ENCODE assay signal across 8 cellular contexts in the genomic region with DNA sequence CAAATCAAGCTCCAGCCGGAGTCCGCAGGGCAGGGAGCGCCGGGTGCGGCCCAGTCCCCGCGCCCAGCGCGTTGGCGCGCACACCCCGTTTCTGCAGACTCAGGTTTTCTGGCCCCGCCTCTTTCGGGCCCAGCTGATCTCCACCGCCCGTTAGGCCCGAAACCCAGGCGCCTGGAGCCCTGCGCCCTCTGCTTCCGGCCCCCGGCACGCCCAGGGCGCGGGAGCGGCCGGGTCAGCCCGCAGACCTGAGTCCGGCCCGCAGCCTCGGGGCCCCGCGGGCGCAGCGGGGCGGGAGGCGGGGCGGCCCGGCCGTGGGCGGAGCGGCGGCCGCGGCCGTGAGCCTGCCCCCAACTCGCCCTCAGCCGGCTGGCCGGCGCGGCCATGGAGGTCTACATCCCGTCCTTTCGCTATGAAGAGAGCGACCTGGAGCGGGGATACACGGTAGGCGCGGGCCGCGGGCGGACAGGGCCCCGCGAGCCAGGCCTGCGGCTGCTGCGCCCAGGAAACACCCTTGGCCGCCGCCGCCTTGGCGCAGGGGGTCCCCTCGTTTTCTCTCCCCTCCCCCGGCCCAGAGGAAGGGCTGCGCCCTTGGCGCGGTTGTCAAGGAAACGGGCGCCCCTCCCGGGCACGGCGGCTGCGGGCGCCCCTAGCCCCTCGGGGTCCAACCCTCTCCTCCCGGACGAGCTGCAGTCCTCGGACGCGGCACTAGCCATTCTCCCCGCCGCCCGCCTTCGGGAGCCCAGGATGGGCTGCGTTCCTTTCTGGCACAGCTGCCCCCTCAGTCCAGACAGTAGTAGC. TPM values are rescaled to one million over a fixed set of nuclear protein-coding genes. Genes with fewer than 3 reads are reported as not detected.
DNase-seq lines count a peak whose midpoint lies in the region; FAIRE-seq and TF ChIP-seq lines count a peak whose summit lies in the region.

A gene with protein sequence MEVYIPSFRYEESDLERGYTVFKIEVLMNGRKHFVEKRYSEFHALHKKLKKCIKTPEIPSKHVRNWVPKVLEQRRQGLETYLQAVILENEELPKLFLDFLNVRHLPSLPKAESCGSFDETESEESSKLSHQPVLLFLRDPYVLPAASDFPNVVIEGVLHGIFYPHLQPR (plus strand): TSS at position 361 of the 798 bp plus-strand sequence. CDS start 21 bp downstream, at position 382.

- DNase-seq in GM12865 (ENCODE audit: low read depth) (peak; percentile 72), HAP-1 (ENCODE audit: low spot score in 2 of 2) (peak; percentile 65 to 84), M059J (ENCODE audit: low read depth) (peak; percentile 79), T-helper 2 cell (peak; percentile 42 to 89 (median 63)), astrocyte (ENCODE audit: low read depth) (peak; percentile 50), hepatic stellate cell (ENCODE audit: low spot score) (peak; percentile 76), putamen (ENCODE audit: low spot score) (peak; percentile 75), uterus (peak; percentile 73 to 75)

- peaks cover 26% of the 10 kb centered on the region for H3K79me2 ChIP-seq in astrocyte (ENCODE audit: insufficient read depth, low read length)

- peaks cover 8% of the 10 kb centered on the region for H4K20me1 ChIP-seq in astrocyte (ENCODE audit: insufficient read depth, low read length)

- intact Hi-C loops in uterus (cut with DNase I; ENCODE audit: low total_unique reads), result no loop called here

- peaks cover under 1% of the 10 kb centered on the region for H3K36me3 Mint-ChIP-seq in astrocyte (ENCODE audit: low read depth, unreplicated experiment)

- peaks cover 33% of the 10 kb centered on the region for H3K4me1 Mint-ChIP-seq in astrocyte (ENCODE audit: low read depth, unreplicated experiment)

- H3K4me3 ChIP-seq in GM12865 (ENCODE audit: low read depth, low read length), result peak within 1 kb of the TSS; percentile 60
- H3K4me3 ChIP-seq in HAP-1, result peak within 1 kb of the TSS; percentile 75
- H3K4me3 ChIP-seq in astrocyte (ENCODE audit: insufficient read depth, low read depth, low read length), result peak within 1 kb of the TSS; percentile 88
- H3K4me3 ChIP-seq in uterus, result peak within 1 kb of the TSS; percentile 85 to 100

- H3K27ac ChIP-seq in astrocyte (ENCODE audit: low read depth, low read length), result peak within 1 kb of the TSS; percentile 84
- peak within 1 kb of the TSS; percentile 90 to 96 for H3K27ac ChIP-seq in uterus

- TF ChIP-seq CTCF in GM12865 (IDR thresholded peaks at IDR 0.05; ENCODE audit: insufficient read depth, low read depth, low read length, missing control alignments) (peak; percentile 0), astrocyte (IDR thresholded peaks at IDR 0.05; ENCODE audit: insufficient read depth, low read depth, low read length) (no peak), uterus (IDR thresholded peaks at IDR 0.05) (no peak)

- H3K4me3 Mint-ChIP-seq in astrocyte (ENCODE audit: unreplicated experiment), result peak within 1 kb of the TSS; percentile 93

- FAIRE-seq in astrocyte (lab: Jason Lieb, UNC), result no peak

- H3K4me1 ChIP-seq in HAP-1 (peaks cover 15% of the 10 kb centered on the region), astrocyte (ENCODE audit: insufficient read depth, low read length) (peaks cover 17% of the 10 kb centered on the region), uterus (peaks cover 0 to 7% of the 10 kb centered on the region in 2 donors)

- H3K9me3 ChIP-seq in HAP-1, result no peaks in the 10 kb centered on the region
- H3K9me3 ChIP-seq in astrocyte (ENCODE audit: insufficient read depth, low read depth, low read length), result no peaks in the 10 kb centered on the region
- H3K9me3 ChIP-seq in uterus, result no peaks in the 10 kb centered on the region

- peak within 1 kb of the TSS; percentile 89 for H3K9ac ChIP-seq in astrocyte (ENCODE audit: low read length)

- peak within 1 kb of the TSS; percentile 93 for H2AFZ ChIP-seq in astrocyte (ENCODE audit: low read depth, low read length)

- H3K9me3 Mint-ChIP-seq in astrocyte (ENCODE audit: unreplicated experiment), result no peaks in the 10 kb centered on the region

- H3K27me3 ChIP-seq in HAP-1 (ENCODE audit: low read depth) (no peaks in the 10 kb centered on the region), astrocyte (ENCODE audit: insufficient read depth, low read length) (no peaks in the 10 kb centered on the region), uterus (no peaks in the 10 kb centered on the region)

- H3K27ac Mint-ChIP-seq in astrocyte (ENCODE audit: unreplicated experiment), result peak within 1 kb of the TSS; percentile 94

- peak in 1 of 2 donors; percentile 54 for TF ChIP-seq POLR2A in uterus (IDR thresholded peaks at IDR 0.05)

- H3K36me3 ChIP-seq in HAP-1 (replicated peaks) (no peaks in the 10 kb centered on the region), astrocyte (ENCODE audit: insufficient read depth, low read length) (no peaks in the 10 kb centered on the region), uterus (no peaks in the 10 kb centered on the region)

- no peaks in the 10 kb centered on the region for H3K27me3 Mint-ChIP-seq in astrocyte (ENCODE audit: low read depth, unreplicated experiment)

- in situ Hi-C loops in HAP-1 (cut with MboI; ENCODE audit: low sequenced_read_pairs), result no loop called here

- peak within 1 kb of the TSS; percentile 84 for H3K4me2 ChIP-seq in astrocyte (ENCODE audit: low read length)

RNA-seq across cellular contexts. Expression of the gene that starts here (rescaled TPM):
- total RNA-seq in M059J (2014; rRNA removed; shearing (Covaris generic)), result 27.2 and 58.8 TPM in 2 replicates
- total RNA-seq in astrocyte (33.7 and 44.6 TPM in 2 replicates), uterus (10 to 100 TPM in 2 of 4 donors, 1 to 10 TPM in 2; 2.8 to 16.5 (median 11.3) TPM)

Comparison
In these comparisons a context has a peak if more than half of its experiments do, and no peak if none do; other contexts are left out.
1. Peak in every context shown above with its lines: DNase-seq, H3K4me3 ChIP-seq and H3K27ac ChIP-seq.